Comparison of ENCODE assay signal across 25 cellular contexts in genomic region chr3:109863701-109864100, GRCh38.
"Had no signal": no experiment of that assay in that cellular context is flagged by ENCODE, and none has a peak within 500 bp of the region (broad histone marks: within the 10 kb centered on the region; RNA-seq: fewer than 3 reads in every experiment).

No MANE protein-coding gene starts in this region.

- H3K9me3 ChIP-seq: esophagus squamous epithelium, prostate gland, right lobe of liver, upper lobe of left lung, uterus had no signal

- H3K4me3 ChIP-seq: coronary artery, esophagus squamous epithelium, lung, prostate gland, right lobe of liver, spleen, tibial artery, upper lobe of left lung, uterus had no signal

- H3K4me1 Mint-ChIP-seq: nephron progenitor cell; stimulated activated memory B cell treated with anti-CD40 and anti-IgM and Interleukin-4, amounts not matched to agents 10 μg/mL and 1 μg/mL and 100 μg/mL, for 72 hours had no signal

- H3K9ac ChIP-seq: parathyroid adenoma had no signal

- ATAC-seq: left colon; left ventricle myocardium superior; naive thymus-derived CD4-positive, alpha-beta T cell; right lobe of liver; stimulated activated memory B cell treated with anti-CD40 and anti-IgM and Interleukin-4, amounts not matched to agents 10 μg/mL and 1 μg/mL and 100 μg/mL, for 72 hours had no signal

- H3K27ac ChIP-seq: coronary artery, esophagus squamous epithelium, parathyroid adenoma, prostate gland, right lobe of liver, spleen, tibial artery, upper lobe of left lung, uterus had no signal

- H3K4me3 Mint-ChIP-seq: immature natural killer cell; naive thymus-derived CD4-positive, alpha-beta T cell; nephron progenitor cell; stimulated activated memory B cell treated with anti-CD40 and anti-IgM and Interleukin-4, amounts not matched to agents 10 μg/mL and 1 μg/mL and 100 μg/mL, for 72 hours; stimulated activated naive CD8-positive, alpha-beta T cell treated with anti-CD3 and anti-CD28 coated beads, Interleukin-15, Interleukin-2, amounts not matched to agents 100 ng/mL and 50 ng/mL, for 24 hours had no signal

- H3K9me3 Mint-ChIP-seq: nephron progenitor cell had no signal

- H3K79me2 ChIP-seq: parathyroid adenoma had no signal

- H3K27me3 Mint-ChIP-seq: naive thymus-derived CD4-positive, alpha-beta T cell; stimulated activated memory B cell treated with anti-CD40 and anti-IgM and Interleukin-4, amounts not matched to agents 10 μg/mL and 1 μg/mL and 100 μg/mL, for 72 hours; stimulated activated naive CD8-positive, alpha-beta T cell treated with anti-CD3 and anti-CD28 coated beads, Interleukin-15, Interleukin-2, amounts not matched to agents 100 ng/mL and 50 ng/mL, for 24 hours had no signal

- H3K36me3 Mint-ChIP-seq: immature natural killer cell; naive thymus-derived CD4-positive, alpha-beta T cell; stimulated activated memory B cell treated with anti-CD40 and anti-IgM and Interleukin-4, amounts not matched to agents 10 μg/mL and 1 μg/mL and 100 μg/mL, for 72 hours had no signal

- H2AFZ ChIP-seq: parathyroid adenoma had no signal

- H3K4me1 ChIP-seq: esophagus squamous epithelium, parathyroid adenoma, prostate gland, right lobe of liver, spleen, tibial artery, upper lobe of left lung, uterus had no signal

- H3K27me3 ChIP-seq: esophagus squamous epithelium, right lobe of liver, spleen, tibial artery, upper lobe of left lung, uterus had no signal

- H3K27ac Mint-ChIP-seq: naive thymus-derived CD4-positive, alpha-beta T cell; nephron progenitor cell; stimulated activated memory B cell treated with anti-CD40 and anti-IgM and Interleukin-4, amounts not matched to agents 10 μg/mL and 1 μg/mL and 100 μg/mL, for 72 hours; stimulated activated naive CD8-positive, alpha-beta T cell treated with anti-CD3 and anti-CD28 coated beads, Interleukin-15, Interleukin-2, amounts not matched to agents 100 ng/mL and 50 ng/mL, for 24 hours had no signal

- H3K36me3 ChIP-seq: esophagus squamous epithelium, prostate gland, right lobe of liver, spleen, tibial artery, upper lobe of left lung, uterus had no signal

- DNase-seq: effector memory CD4-positive, alpha-beta T cell; esophagus squamous epithelium; foreskin fibroblast; immature natural killer cell; kidney; left colon; left ventricle myocardium superior; mesendoderm; naive thymus-derived CD4-positive, alpha-beta T cell; nephron progenitor cell; retina; right lobe of liver; spleen; stimulated activated CD4-positive, alpha-beta T cell treated with anti-CD3 and anti-CD28 coated beads, Interleukin-15, amount 100 ng/mL, for 24 hours; stimulated activated CD4-positive, alpha-beta T cell treated with anti-CD3 and anti-CD28 coated beads, Interleukin-1b, Interleukin-23, amount 100 ng/mL, for 48 hours; stimulated activated CD4-positive, alpha-beta T cell treated with anti-CD3 and anti-CD28 coated beads, Interleukin-4, amount 100 ng/mL, for 24 hours; tibial artery; upper lobe of left lung; uterus had no signal
